1 cellular context compared by ENCODE assay signal in genomic region chr17:8472663-8473062, GRCh38.
TF ChIP-seq lines count a peak whose summit lies in the region.

No MANE protein-coding gene starts in this region.

TF ChIP-seq in HepG2, 621 proteins besides CTCF, POLR2A, EP300 and RAD21:
- TF ChIP-seq RBM22 (optimal IDR thresholded peaks at IDR 0.05; ENCODE audit: low read length): peak; percentile 52
- TF ChIP-seq, protein P1, sequence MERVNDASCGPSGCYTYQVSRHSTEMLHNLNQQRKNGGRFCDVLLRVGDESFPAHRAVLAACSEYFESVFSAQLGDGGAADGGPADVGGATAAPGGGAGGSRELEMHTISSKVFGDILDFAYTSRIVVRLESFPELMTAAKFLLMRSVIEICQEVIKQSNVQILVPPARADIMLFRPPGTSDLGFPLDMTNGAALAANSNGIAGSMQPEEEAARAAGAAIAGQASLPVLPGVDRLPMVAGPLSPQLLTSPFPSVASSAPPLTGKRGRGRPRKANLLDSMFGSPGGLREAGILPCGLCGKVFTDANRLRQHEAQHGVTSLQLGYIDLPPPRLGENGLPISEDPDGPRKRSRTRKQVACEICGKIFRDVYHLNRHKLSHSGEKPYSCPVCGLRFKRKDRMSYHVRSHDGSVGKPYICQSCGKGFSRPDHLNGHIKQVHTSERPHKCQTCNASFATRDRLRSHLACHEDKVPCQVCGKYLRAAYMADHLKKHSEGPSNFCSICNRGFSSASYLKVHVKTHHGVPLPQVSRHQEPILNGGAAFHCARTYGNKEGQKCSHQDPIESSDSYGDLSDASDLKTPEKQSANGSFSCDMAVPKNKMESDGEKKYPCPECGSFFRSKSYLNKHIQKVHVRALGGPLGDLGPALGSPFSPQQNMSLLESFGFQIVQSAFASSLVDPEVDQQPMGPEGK (CRISPR knock-in tag; IDR thresholded peaks at IDR 0.05): no peak
